8 cellular contexts compared by ENCODE assay signal in the genomic region with DNA sequence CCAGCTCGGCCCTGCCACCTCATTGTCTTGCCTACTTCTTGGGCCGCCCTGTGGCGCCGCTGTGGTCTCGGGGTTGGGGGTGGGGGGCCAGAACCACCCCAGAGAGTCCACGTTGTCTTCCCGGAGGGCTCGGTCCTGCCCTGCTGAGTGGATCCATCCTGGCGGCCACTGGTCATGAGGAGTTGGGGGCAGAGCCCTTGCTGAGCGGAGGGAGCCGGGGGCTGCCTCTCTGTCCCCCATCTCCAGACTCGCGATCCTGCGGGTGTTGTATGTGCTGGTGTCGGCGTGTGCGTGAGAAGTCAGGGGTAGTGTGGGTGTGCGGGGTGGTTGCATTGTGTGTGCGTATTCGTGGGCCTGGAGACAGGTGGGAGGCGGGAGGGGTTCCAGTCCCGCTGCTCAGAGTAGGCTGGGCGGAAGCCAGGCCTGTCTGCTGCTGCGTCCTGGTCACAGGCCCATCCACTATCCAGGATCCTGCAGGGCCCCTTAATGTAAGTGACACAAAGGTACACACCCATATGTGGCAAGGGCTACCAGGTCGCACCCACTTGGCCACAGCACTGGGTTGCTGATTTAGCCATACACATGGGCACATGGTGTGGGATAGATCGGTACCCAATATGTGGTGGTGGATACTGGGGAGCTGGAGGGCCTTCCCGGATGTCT. TPM values are rescaled to one million over a fixed set of nuclear protein-coding genes. Genes with fewer than 3 reads are reported as not detected.
DNase-seq lines count a peak whose midpoint lies in the region; ATAC-seq and TF ChIP-seq lines count a peak whose summit lies in the region.

No MANE protein-coding gene starts in this region.

- H3K4me3 ChIP-seq in heart left ventricle: peak overlapping the region; percentile 44 to 82 (median 63)

- H3K27ac ChIP-seq in heart left ventricle: peak overlapping the region; percentile 73 to 92 (median 86)

- ATAC-seq in heart left ventricle (peak in 3 of 4 donors; percentile 1 to 5 (median 5)), HG02973 (IDR thresholded peaks at IDR 0.05; ENCODE audit: unreplicated experiment) (no peak)

- peak; percentile 29 for DNase-seq in activated CD8-positive, alpha-beta memory T cell treated with anti-CD3 and anti-CD28 coated beads, Interleukin-2, amount 50 U/mL, for 4 hours
- peak in 2 of 5 donors; percentile 38 to 53 for DNase-seq in heart left ventricle
- DNase-seq in putamen (ENCODE audit: low spot score): peak; percentile 18
- no peak for DNase-seq in hippocampal formation (lab: John Stamatoyannopoulos, UW)
- no peak for DNase-seq in NK-92 treated with Interleukin-12 subunit alpha and Interleukin-12 subunit beta, amount 100 ng/mL, for 24 hours (lab: John Stamatoyannopoulos, UW)
- DNase-seq in GM10266 (ENCODE audit: extremely low spot score): no peak

- no peak for TF ChIP-seq POLR2A in heart left ventricle (IDR thresholded peaks at IDR 0.05)

- no peaks in the 10 kb centered on the region for H3K27me3 ChIP-seq in heart left ventricle

- H3K4me1 ChIP-seq in ES-I3 (ENCODE audit: insufficient read depth, low read length) (0 out of 2 replicates have a peak, but pooled peaks cover 5% of the 10 kb centered on the region), heart left ventricle (peaks cover 0 to 22% (median 7%) of the 10 kb centered on the region in 12 donors)

- H3K36me3 ChIP-seq in ES-I3 (ENCODE audit: insufficient read depth, low read length): no peaks in the 10 kb centered on the region; the same call in 1 of the 2 replicates
- H3K36me3 ChIP-seq in heart left ventricle: peaks cover 0 to 55% (median 15%) of the 10 kb centered on the region in 9 donors

- peak overlapping the region; percentile 73 for H3K9ac ChIP-seq in ES-I3 (ENCODE audit: low read depth, low read length)

- intact Hi-C loops in heart left ventricle (cut with DNase I): loop anchor here in 1 of 10 donors (10.0 kb wide), 1 partner anchor 315 kb away; no protein-coding TSS in a partner anchor

- 62 to 73% (median 64%) methylated on average over 19 to 27 of the region's 27 CpGs for WGBS in heart left ventricle, 4 donors

- H3K9me3 ChIP-seq in ES-I3 (ENCODE audit: control insufficient read depth, insufficient read depth, low read length): no peaks in the 10 kb centered on the region
- no peaks in the 10 kb centered on the region for H3K9me3 ChIP-seq in heart left ventricle

- TF ChIP-seq CTCF in heart left ventricle (IDR thresholded peaks at IDR 0.05) (no peak), GM10266 (IDR thresholded peaks at IDR 0.05; ENCODE audit: control insufficient read depth, insufficient read depth, low read depth, missing control alignments) (no peak)

RNA-seq across cellular contexts. Expression of a gene that starts 30.7 kb away (rescaled TPM):
- 10 to 100 TPM in 6 of 9 donors, 1 to 10 TPM in 3; 8.1 to 41.1 (median 12.0) TPM for total RNA-seq in heart left ventricle
- polyA plus RNA-seq in heart left ventricle: 10 to 100 TPM; 16.3 to 45.7 TPM

RNA-seq across cellular contexts. Expression of a gene that starts 33.6 kb away (rescaled TPM):
- 10 to 100 TPM; 27.1 to 36.8 (median 33.3) TPM for total RNA-seq in heart left ventricle
- polyA plus RNA-seq in heart left ventricle: 100 to 1,000 TPM in 1 of 2 donors, 10 to 100 TPM in 1; 83.5 to 120 TPM

Comparison
In these comparisons a context has a peak if more than half of its experiments do, and no peak if none do; other contexts are left out.
1. DNase-seq: peak in activated CD8-positive, alpha-beta memory T cell treated with anti-CD3 and anti-CD28 coated beads, Interleukin-2, amount 50 U/mL, for 4 hours (single experiment) and putamen (single experiment); none in hippocampal formation (0 of 2), NK-92 treated with Interleukin-12 subunit alpha and Interleukin-12 subunit beta, amount 100 ng/mL, for 24 hours (single experiment) and GM10266 (single experiment).